In the genomic region with DNA sequence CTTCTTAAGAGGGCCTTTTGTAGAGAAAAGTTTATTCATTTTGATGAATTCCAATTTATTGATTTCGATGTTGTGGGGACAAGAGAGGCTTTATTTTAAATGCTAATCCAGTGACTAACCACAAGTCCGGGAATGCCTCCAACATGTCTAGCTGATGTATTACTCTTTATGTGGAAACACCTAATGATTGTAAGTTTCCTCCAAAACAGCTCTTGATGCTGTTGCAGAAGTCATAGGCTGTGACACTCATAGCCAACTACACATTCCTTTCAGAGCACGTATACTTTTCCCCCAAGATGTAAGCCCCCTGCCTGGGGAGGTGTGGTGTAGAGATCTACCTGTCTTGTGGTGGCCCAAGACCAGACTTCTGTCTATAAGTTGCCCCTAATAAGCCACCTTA, we compare ENCODE assay signal across 14 cellular contexts.
DNase-seq lines count a peak whose midpoint lies in the region; ATAC-seq, FAIRE-seq and TF ChIP-seq lines count a peak whose summit lies in the region.
"Had no signal": no experiment of that assay in that cellular context is flagged by ENCODE, and none has a peak within 500 bp of the region (broad histone marks: within the 10 kb centered on the region; RNA-seq: fewer than 3 reads in every experiment).

No MANE protein-coding gene starts in this region.

- H3K27ac Mint-ChIP-seq in Calu3 (ENCODE audit: unreplicated experiment), result peak overlapping the region; percentile 50
- H3K27ac Mint-ChIP-seq in activated CD8-positive, alpha-beta T cell treated with anti-CD3 and anti-CD28 coated beads, Interleukin-2, amount 10 ng/mL, durations not matched to agents 7 days and 5 days, result no peak overlapping the region
- H3K27ac Mint-ChIP-seq: T-helper 2 cell treated with Interferon-gamma antibody and Interleukin-4, amounts not matched to agents 5 μg/mL and 100 μg/mL, for 36 hours had no signal

- no peak overlapping the region for H3K4me3 ChIP-seq in NB4 (ENCODE audit: low read depth, low read length)
- H3K4me3 ChIP-seq in cardiac fibroblast (replicated peaks in 1 of 2; ENCODE audit: low read depth in 2 of 2, low read length in 2 of 2), result no peak overlapping the region
- H3K4me3 ChIP-seq in kidney (ENCODE audit: low read length in 2 of 2), result no peak overlapping the region

- H3K27ac ChIP-seq in kidney (ENCODE audit: low read depth in 2 of 2, low read length in 2 of 2), result no peak overlapping the region

- H3K36me3 Mint-ChIP-seq in Calu3 (ENCODE audit: insufficient read depth, unreplicated experiment), result no peaks in the 10 kb centered on the region
- peaks cover 3% of the 10 kb centered on the region for H3K36me3 Mint-ChIP-seq in activated CD8-positive, alpha-beta T cell treated with anti-CD3 and anti-CD28 coated beads, Interleukin-2, amount 10 ng/mL, durations not matched to agents 7 days and 5 days (ENCODE audit: low read depth)

- ATAC-seq in omental fat pad (ENCODE audit: low FRiP score), result peak; percentile 81
- no peak for ATAC-seq in activated CD8-positive, alpha-beta T cell treated with anti-CD3 and anti-CD28 coated beads, Interleukin-2, amount 10 ng/mL, durations not matched to agents 7 days and 5 days
- ATAC-seq: naive thymus-derived CD4-positive, alpha-beta T cell had no signal

- H3K9ac ChIP-seq in kidney (ENCODE audit: low read length in 2 of 2), result no peak overlapping the region

- no peak for TF ChIP-seq POLR2A in NB4 (IDR thresholded peaks at IDR 0.05; ENCODE audit: extremely low read depth, insufficient read length)

- H3K36me3 ChIP-seq in kidney (ENCODE audit: control insufficient read depth in 1 of 2, insufficient read depth in 2 of 2, low read length in 2 of 2), result no peaks in the 10 kb centered on the region

- intact Hi-C loops in Calu3 (cut with micrococcal nuclease; ENCODE audit: unreplicated experiment), result loop anchor here (5.0 kb wide), 1 partner anchor 34 kb away; no protein-coding TSS in a partner anchor
- intact Hi-C loops in kidney (cut with DNase I), result loop anchor here (10.0 kb wide), 1 partner anchor 62 kb away; the partner anchor contains the start of gene RNF24

- no peaks in the 10 kb centered on the region for H3K9me3 Mint-ChIP-seq in Calu3 (ENCODE audit: low read depth, unreplicated experiment)
- H3K9me3 Mint-ChIP-seq in activated CD8-positive, alpha-beta T cell treated with anti-CD3 and anti-CD28 coated beads, Interleukin-2, amount 10 ng/mL, durations not matched to agents 7 days and 5 days (ENCODE audit: insufficient read depth), result peaks cover 3% of the 10 kb centered on the region

- H3K4me1 ChIP-seq in kidney (ENCODE audit: control insufficient read depth in 1 of 2, insufficient read depth in 1 of 2, low read depth in 1 of 2, low read length in 2 of 2), result no peaks in the 10 kb centered on the region

- no peak overlapping the region for H3K4me3 Mint-ChIP-seq in Calu3 (ENCODE audit: low read depth, unreplicated experiment)
- no peak overlapping the region for H3K4me3 Mint-ChIP-seq in activated CD8-positive, alpha-beta T cell treated with anti-CD3 and anti-CD28 coated beads, Interleukin-2, amount 10 ng/mL, durations not matched to agents 7 days and 5 days
- H3K4me3 Mint-ChIP-seq: naive thymus-derived CD4-positive, alpha-beta T cell; T-helper 2 cell treated with Interferon-gamma antibody and Interleukin-4, amounts not matched to agents 5 μg/mL and 100 μg/mL, for 36 hours had no signal

- FAIRE-seq in kidney (lab: Jason Lieb, UNC), result no peak
- FAIRE-seq: GM18507 had no signal

- POLR2A ChIA-PET in activated CD8-positive, alpha-beta T cell treated with anti-CD3 and anti-CD28 coated beads, Interleukin-2, amount 10 ng/mL, durations not matched to agents 7 days and 5 days (lab: Charles Lee), result no interaction called here

- H3K4me1 Mint-ChIP-seq in Calu3 (ENCODE audit: low read depth, unreplicated experiment), result peaks cover 26% of the 10 kb centered on the region
- peaks cover 25% of the 10 kb centered on the region for H3K4me1 Mint-ChIP-seq in activated CD8-positive, alpha-beta T cell treated with anti-CD3 and anti-CD28 coated beads, Interleukin-2, amount 10 ng/mL, durations not matched to agents 7 days and 5 days (ENCODE audit: low read depth)

- TF ChIP-seq CTCF in Calu3 (IDR thresholded peaks at IDR 0.05; ENCODE audit: unreplicated experiment) (no peak), NB4 (IDR thresholded peaks at IDR 0.05; ENCODE audit: low read depth, low read length) (no peak), cardiac fibroblast (IDR thresholded peaks at IDR 0.05; ENCODE audit: low read depth, low read length) (no peak), omental fat pad (IDR thresholded peaks at IDR 0.05) (no peak), kidney (IDR thresholded peaks at IDR 0.05; ENCODE audit: borderline replicate concordance, extremely low read depth, insufficient read depth) (no peak)

- no TSS peak for BruUV-seq in Calu3 (replicated peaks; lab: Mats Ljungman, UMichigan)

- H3K27me3 Mint-ChIP-seq in Calu3 (ENCODE audit: unreplicated experiment), result peaks cover 27% of the 10 kb centered on the region
- peaks cover 6% of the 10 kb centered on the region for H3K27me3 Mint-ChIP-seq in activated CD8-positive, alpha-beta T cell treated with anti-CD3 and anti-CD28 coated beads, Interleukin-2, amount 10 ng/mL, durations not matched to agents 7 days and 5 days (ENCODE audit: low read depth)

- CTCF ChIA-PET in Calu3 (lab: Charles Lee), result interaction anchor here (0.6 to 0.7 kb wide), 3 partner anchors 9 to 1426 kb away, joined by 3 to 8 read pairs (median 5); no protein-coding TSS in a partner anchor
- CTCF ChIA-PET in activated CD8-positive, alpha-beta T cell treated with anti-CD3 and anti-CD28 coated beads, Interleukin-2, amount 10 ng/mL, durations not matched to agents 7 days and 5 days (lab: Charles Lee), result interaction anchor here (0.8 to 1.0 kb wide), 2 partner anchors 8 to 9 kb away, joined by 3 to 4 read pairs; no protein-coding TSS in a partner anchor

- H3K9me3 ChIP-seq in kidney (ENCODE audit: control insufficient read depth in 1 of 2, low read length in 2 of 2), result no peaks in the 10 kb centered on the region

- peak; percentile 45 for DNase-seq in Calu3
- peak; percentile 3 for DNase-seq in NB4 (ENCODE audit: low read depth)
- peak; percentile 88 to 93 for DNase-seq in cardiac fibroblast (ENCODE audit: low read depth in 2 of 2)
- no peak for DNase-seq in omental fat pad (ENCODE audit: low spot score)
- no peak for DNase-seq in stimulated activated CD4-positive, alpha-beta T cell treated with anti-CD3 and anti-CD28 coated beads, Interleukin-2, amount 100 ng/mL, for 48 hours
- DNase-seq in AML-193 (lab: John Stamatoyannopoulos, UW), result no peak
- DNase-seq in kidney, result no peak
- DNase-seq in activated CD8-positive, alpha-beta T cell treated with anti-CD3 and anti-CD28 coated beads, Interleukin-2, amount 10 ng/mL, durations not matched to agents 7 days and 5 days, result no peak
- DNase-seq: activated T-cell treated with anti-CD3 and anti-CD28 coated beads for 4 hours; DMS 273 treated with DMSO at 0.1 percent for 48 hours; naive thymus-derived CD4-positive, alpha-beta T cell; NCI-H774 had no signal

Comparison
In these comparisons a context has a peak if more than half of its experiments do, and no peak if none do; other contexts are left out.
1. DNase-seq: peak in Calu3 (single experiment), NB4 (single experiment) and cardiac fibroblast (2 of 2); none in omental fat pad (single experiment), stimulated activated CD4-positive, alpha-beta T cell treated with anti-CD3 and anti-CD28 coated beads, Interleukin-2, amount 100 ng/mL, for 48 hours (0 of 2), AML-193 (0 of 2), kidney (single experiment) and activated CD8-positive, alpha-beta T cell treated with anti-CD3 and anti-CD28 coated beads, Interleukin-2, amount 10 ng/mL, durations not matched to agents 7 days and 5 days (single experiment).